ENCODE assay signal across 8 cellular contexts in the genomic region with DNA sequence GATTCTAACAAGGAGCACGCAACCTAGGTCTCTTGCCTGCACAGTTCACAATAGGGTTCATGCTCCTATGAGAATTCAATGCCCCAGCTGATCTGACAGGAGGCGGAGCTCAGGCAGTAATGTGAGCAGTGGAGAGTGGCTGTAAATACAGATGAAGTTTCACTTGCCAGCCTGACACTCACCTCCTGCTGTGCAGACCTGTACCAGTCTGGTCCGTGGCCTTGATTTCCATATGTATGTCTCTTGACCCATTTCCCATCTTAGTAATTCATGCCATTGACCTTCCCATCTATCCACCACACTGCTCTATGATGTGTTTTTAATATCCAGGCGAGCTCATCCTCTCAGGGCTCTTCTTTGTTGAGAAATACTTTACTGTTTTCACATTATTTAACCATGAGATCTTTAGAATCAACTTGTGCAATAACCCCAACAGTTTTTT.
A peak's percentile ranks its signal among the peaks of the same experiment; 100 is the strongest.
DNase-seq lines count a peak whose midpoint lies in the region; ATAC-seq, FAIRE-seq and TF ChIP-seq lines count a peak whose summit lies in the region.

No MANE protein-coding gene starts in this region.

- no peak overlapping the region for H3K4me2 ChIP-seq in H1 (ENCODE audit: insufficient read depth in 1 of 2, low read depth in 2 of 2, low read length in 2 of 2)

- no peak for TF ChIP-seq POLR2A in H1 (IDR thresholded peaks at IDR 0.05; ENCODE audit: control extremely low read depth in 1 of 2, low read depth in 2 of 2, low read length in 2 of 2)

- no peak for TF ChIP-seq RAD21 in H1 (IDR thresholded peaks at IDR 0.05 in 1 of 2, conservative IDR thresholded peaks at IDR 0.05 in 1 of 2; ENCODE audit: low read depth in 2 of 2, low read length in 2 of 2)

- H4K5ac ChIP-seq in H1 (ENCODE audit: insufficient read length, low read depth, low read length): no peak overlapping the region

- H2BK120ac ChIP-seq in H1 (replicated peaks; ENCODE audit: low read depth, low read length): no peak overlapping the region

- H2AK5ac ChIP-seq in H1 (ENCODE audit: low read depth, low read length): no peak overlapping the region

- no peak overlapping the region for H3K14ac ChIP-seq in H1 (ENCODE audit: insufficient read length)

- POLR2A ChIA-PET in H1 (lab: Charles Lee; ENCODE audit: partially characterized antibody): no interaction called here

- H2BK20ac ChIP-seq in H1 (ENCODE audit: low read length): no peak overlapping the region

- no peak overlapping the region for H2BK5ac ChIP-seq in H1 (ENCODE audit: low read depth, low read length)

- peaks cover 21% of the 10 kb centered on the region for H3K4me1 Mint-ChIP-seq in progenitor cell of endocrine pancreas (ENCODE audit: low read depth)

- peaks cover 6% of the 10 kb centered on the region for H3K36me3 Mint-ChIP-seq in progenitor cell of endocrine pancreas (ENCODE audit: insufficient read depth)

- H3K23ac ChIP-seq in H1 (ENCODE audit: insufficient read length): no peak overlapping the region

- no peak overlapping the region for H4K91ac ChIP-seq in H1 (replicated peaks; ENCODE audit: insufficient read length, low read length)

- no peak overlapping the region for H3K4me3 Mint-ChIP-seq in progenitor cell of endocrine pancreas (ENCODE audit: low read depth)

- intact Hi-C loops in Right ventricle myocardium inferior (cut with DNase I): no loop called here

- FAIRE-seq in H1 (lab: Jason Lieb, UNC): peak; percentile 66

- H3K4me3 ChIP-seq in right atrium auricular region: no peak overlapping the region
- H3K4me3 ChIP-seq in H1 (ENCODE audit: extremely low read depth in 1 of 4, insufficient read depth in 2 of 4, low read depth in 3 of 4, low read length in 4 of 4): no peak overlapping the region

- H2BK12ac ChIP-seq in H1 (ENCODE audit: low read depth, low read length): no peak overlapping the region

- no peak overlapping the region for H2AFZ ChIP-seq in H1 (ENCODE audit: low read length)

- no peak overlapping the region for H4K8ac ChIP-seq in H1 (ENCODE audit: extremely low read depth, insufficient read depth, low read length)

- H3K27ac ChIP-seq in right atrium auricular region: no peak overlapping the region
- H3K27ac ChIP-seq in H1 (ENCODE audit: low read depth, low read length): no peak overlapping the region

- H3K4me1 ChIP-seq in right atrium auricular region: peaks cover 0 to 31% of the 10 kb centered on the region in 2 donors
- peaks cover 0 to 5% (median 2%) of the 10 kb centered on the region in 4 experiments; a peak in 1 of 7 replicates for H3K4me1 ChIP-seq in H1 (replicated peaks in 1 of 4; ENCODE audit: control insufficient read depth in 3 of 4, insufficient read depth in 4 of 4, low read length in 3 of 4)

- no peaks in the 10 kb centered on the region for H3K23me2 ChIP-seq in H1 (ENCODE audit: low read depth, low read length)

- CTCF ChIA-PET in H1 (lab: Charles Lee; ENCODE audit: partially characterized antibody): interaction anchor here (0.9 kb wide), 1 partner anchor 21 kb away, joined by 3 read pairs; no protein-coding TSS in a partner anchor

- peaks cover 0 to 15% of the 10 kb centered on the region in 2 experiments; a peak in 2 of 4 replicates for H3K79me2 ChIP-seq in H1 (ENCODE audit: control insufficient read depth in 1 of 2, insufficient read depth in 2 of 2, low read length in 2 of 2)

- WGBS in H1 (ENCODE audit: extremely low coverage in 1 of 2, insufficient coverage in 1 of 2, insufficient read length in 1 of 2, insufficient replicate concordance in 2 of 2, low coverage in 1 of 2, low lambda C conversion rate in 2 of 2, missing lambda C conversion rate in 1 of 2), 2 experiments: 62% methylated on average over 4 of the region's 4 CpGs; no CpG with 5 or more reads in 1 of the 2 experiments

- no peak overlapping the region for H3K18ac ChIP-seq in H1 (ENCODE audit: extremely low read depth, low read length)

- no peaks in the 10 kb centered on the region for H3K9me3 Mint-ChIP-seq in progenitor cell of endocrine pancreas (ENCODE audit: low read depth)

- no peaks in the 10 kb centered on the region for H3K79me1 ChIP-seq in H1 (ENCODE audit: low read depth, low read length)

- no peak overlapping the region for H3K9ac ChIP-seq in H1 (replicated peaks in 1 of 4; ENCODE audit: extremely low read depth in 1 of 4, low read depth in 3 of 4, low read length in 3 of 4)

- no peak overlapping the region for H3K27ac Mint-ChIP-seq in progenitor cell of endocrine pancreas

- H3K9me3 ChIP-seq in right atrium auricular region: no peaks in the 10 kb centered on the region
- H3K9me3 ChIP-seq in H1 (ENCODE audit: insufficient read depth in 2 of 2, low read depth in 1 of 2, low read length in 1 of 2): no peaks in the 10 kb centered on the region

- no peaks in the 10 kb centered on the region for H3K27me3 Mint-ChIP-seq in progenitor cell of endocrine pancreas

- H3K27me3 ChIP-seq in right atrium auricular region (no peaks in the 10 kb centered on the region), H1 (replicated peaks in 1 of 4; ENCODE audit: control insufficient read depth in 3 of 4, extremely low read depth in 1 of 4, insufficient read depth in 3 of 4, low read length in 3 of 4) (no peaks in the 10 kb centered on the region)

- no peak for TF ChIP-seq EP300 in H1 (IDR thresholded peaks at IDR 0.05; ENCODE audit: borderline replicate concordance in 1 of 2, low read depth in 2 of 2, low read length in 2 of 2)

- H3K56ac ChIP-seq in H1 (replicated peaks; ENCODE audit: insufficient read length, low read depth, low read length): no peak overlapping the region

- H2BK15ac ChIP-seq in H1 (ENCODE audit: low read length): no peak overlapping the region

- DNase-seq in Right ventricle myocardium inferior (ENCODE audit: missing footprints) (no peak), right atrium auricular region (ENCODE audit: low spot score) (no peak), NCI-H1694 treated with DMSO at 0.1 percent for 48 hours (lab: John Stamatoyannopoulos, UW) (peak; percentile 73), H1 (ENCODE audit: low read depth in 1 of 2, low spot score in 2 of 2) (no peak), SKM-1 treated with dmso at 0.1 percent for 144 hours (lab: John Stamatoyannopoulos, UW; ENCODE audit: unreplicated experiment) (no peak), progenitor cell of endocrine pancreas (ENCODE audit: low spot score, unreplicated experiment) (no peak)

- H3K36me3 ChIP-seq in right atrium auricular region: no peaks in the 10 kb centered on the region
- no peaks in the 10 kb centered on the region for H3K36me3 ChIP-seq in H1 (ENCODE audit: control insufficient read depth in 2 of 4, insufficient read depth in 4 of 4, low read length in 3 of 4)

- TF ChIP-seq CTCF in right atrium auricular region (IDR thresholded peaks at IDR 0.05): no peak
- TF ChIP-seq CTCF in H1 (IDR thresholded peaks at IDR 0.05; ENCODE audit: control extremely low read depth in 1 of 3, insufficient read depth in 1 of 3, low read depth in 1 of 3, low read length in 3 of 3): no peak
- no peak for TF ChIP-seq CTCF in progenitor cell of endocrine pancreas (IDR thresholded peaks at IDR 0.05; ENCODE audit: unreplicated experiment)

- no peak overlapping the region for H3K4ac ChIP-seq in H1 (replicated peaks; ENCODE audit: insufficient read length, low read depth, low read length)

- ATAC-seq in Right ventricle myocardium inferior: peak; percentile 65
- ATAC-seq in HG02642 (IDR thresholded peaks at IDR 0.05; ENCODE audit: poor library complexity, unreplicated experiment): peak; percentile 89
- ATAC-seq in HG02870 (IDR thresholded peaks at IDR 0.05; ENCODE audit: unreplicated experiment): no peak

- H4K20me1 ChIP-seq in H1 (replicated peaks in 1 of 2; ENCODE audit: control insufficient read depth in 1 of 2, insufficient read depth in 2 of 2, low read length in 2 of 2): peaks cover 0 to 3% of the 10 kb centered on the region in 2 experiments

TF ChIP-seq in H1, 55 proteins besides CTCF, POLR2A, EP300 and RAD21:
- TF ChIP-seq SIN3A (conservative IDR thresholded peaks at IDR 0.05 in 1 of 2, IDR thresholded peaks at IDR 0.05 in 1 of 2; ENCODE audit: low read depth in 1 of 2, low read length in 2 of 2): peak; percentile 48 to 70; a peak in 2 of 4 replicates
- peak; percentile 43 for TF ChIP-seq SAP30 (IDR thresholded peaks at IDR 0.05; ENCODE audit: insufficient read depth, insufficient replicate concordance, low read length)
- no peak for TF ChIP-seq CTBP2 (IDR thresholded peaks at IDR 0.05; ENCODE audit: borderline replicate concordance, insufficient read depth, insufficient read length, low read length)
